In the genomic region with DNA sequence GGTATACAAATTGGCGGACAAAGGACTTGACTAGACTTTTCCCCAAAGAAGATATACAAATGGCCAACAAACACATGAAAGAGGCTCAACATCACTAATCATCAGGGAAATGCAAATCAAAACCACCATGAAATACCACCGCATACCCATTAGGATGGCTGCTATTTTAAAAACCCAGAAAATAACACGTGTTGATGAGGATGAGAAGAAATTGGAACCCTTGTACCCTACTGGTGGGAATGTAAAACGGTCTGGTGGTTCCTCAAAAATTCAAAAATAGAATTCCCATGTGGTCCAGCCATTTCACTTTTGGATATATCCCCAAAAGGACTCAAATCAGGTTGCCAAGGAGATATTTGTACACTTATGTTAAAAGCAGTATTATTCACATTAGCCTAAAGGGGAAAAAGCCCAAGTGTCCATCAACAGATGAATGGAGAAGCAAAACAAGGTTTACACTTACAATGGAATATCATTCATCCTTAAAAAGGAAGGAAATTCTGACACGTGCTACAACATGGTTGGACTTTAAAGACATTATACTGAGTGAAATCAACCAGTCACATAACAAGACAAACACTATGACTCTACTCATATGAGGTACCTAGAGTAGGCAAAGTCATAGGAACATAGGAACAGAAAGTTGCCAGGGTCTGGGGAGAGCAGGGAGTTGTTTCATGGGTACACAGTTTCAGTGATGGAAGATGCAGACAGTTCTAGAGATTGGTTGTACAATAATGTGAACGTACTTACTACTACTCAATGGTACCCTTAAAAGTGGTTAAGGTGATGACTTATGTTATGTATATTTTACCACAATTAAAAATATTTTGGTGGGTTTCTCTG, we compare ENCODE assay signal across 32 cellular contexts. TPM values are rescaled to one million over a fixed set of nuclear protein-coding genes. Genes with fewer than 3 reads are reported as not detected.
DNase-seq lines count a peak whose midpoint lies in the region; ATAC-seq and TF ChIP-seq lines count a peak whose summit lies in the region.
"Had no signal": no experiment of that assay in that cellular context is flagged by ENCODE, and none has a peak within 500 bp of the region (broad histone marks: within the 10 kb centered on the region; RNA-seq: fewer than 3 reads in every experiment).

No MANE protein-coding gene starts in this region.

- H3K27me3 ChIP-seq in Loucy (ENCODE audit: insufficient read depth, low read length, poor library complexity, severe bottlenecking) (no peaks in the 10 kb centered on the region), neuronal stem cell (ENCODE audit: control insufficient read depth in 3 of 3, insufficient read depth in 3 of 3, low read depth in 1 of 3, low read length in 3 of 3) (peaks cover 0 to 32% (median 0%) of the 10 kb centered on the region in 3 experiments)
- H3K27me3 ChIP-seq: adrenal gland, body of pancreas, ovary, SJSA1 had no signal

- no peak overlapping the region for H3K18ac ChIP-seq in neuronal stem cell (ENCODE audit: low read length)

- H3K9me3 Mint-ChIP-seq in endothelial cell (ENCODE audit: unreplicated experiment), result no peaks in the 10 kb centered on the region
- H3K9me3 Mint-ChIP-seq: activated CD8-positive, alpha-beta T cell treated with anti-CD3 and anti-CD28 coated beads for 36 hours; activated naive CD4-positive, alpha-beta T cell treated with anti-CD3 and anti-CD28 coated beads, Interleukin-2, amount 10 ng/mL, durations not matched to agents 7 days and 5 days; activated T-helper 1 cell treated with anti-CD3 and anti-CD28 coated beads, Interleukin-12 subunit alpha, Interleukin-12 subunit beta, Interleukin-2, Interleukin-4 antibody, amounts not matched to agents 30 ng/mL and 10 ng/mL and 1 ng/mL, durations not matched to agents 14 hours and 24 hours and 36 hours; natural killer cell had no signal

- H4K8ac ChIP-seq in neuronal stem cell (ENCODE audit: low read depth, low read length), result no peak overlapping the region

- H3K4ac ChIP-seq in neuronal stem cell (ENCODE audit: low read length), result no peak overlapping the region

- peaks cover 44% of the 10 kb centered on the region for H3K4me1 Mint-ChIP-seq in endothelial cell (ENCODE audit: unreplicated experiment)
- H3K4me1 Mint-ChIP-seq: activated CD4-positive, alpha-beta T cell treated with anti-CD3 and anti-CD28 coated beads for 36 hours; activated naive CD4-positive, alpha-beta T cell treated with anti-CD3 and anti-CD28 coated beads, Interleukin-2, amount 10 ng/mL, durations not matched to agents 7 days and 5 days had no signal

- H3K79me1 ChIP-seq in neuronal stem cell (ENCODE audit: low read depth, low read length), result no peaks in the 10 kb centered on the region

- no peaks in the 10 kb centered on the region for H3K79me2 ChIP-seq in Loucy (ENCODE audit: insufficient read depth, low read length)

- TF ChIP-seq CTCF in AG10803 (conservative IDR thresholded peaks at IDR 0.05; ENCODE audit: low read length) (peak; percentile 24; the same call in 1 of the 2 replicates), Loucy (conservative IDR thresholded peaks at IDR 0.05; ENCODE audit: low read length) (no peak), endothelial cell (IDR thresholded peaks at IDR 0.05; ENCODE audit: unreplicated experiment) (no peak)

- peaks cover 3% of the 10 kb centered on the region for H3K27me3 Mint-ChIP-seq in endothelial cell (ENCODE audit: unreplicated experiment)
- H3K27me3 Mint-ChIP-seq: activated CD4-positive, alpha-beta T cell treated with anti-CD3 and anti-CD28 coated beads for 36 hours; activated CD8-positive, alpha-beta T cell treated with anti-CD3 and anti-CD28 coated beads for 36 hours had no signal

- H2AK5ac ChIP-seq in neuronal stem cell (ENCODE audit: low read depth, low read length), result no peak overlapping the region

- H4K91ac ChIP-seq in neuronal stem cell (ENCODE audit: low read depth, low read length, poor library complexity), result no peak overlapping the region

- H2BK120ac ChIP-seq in neuronal stem cell (ENCODE audit: low read depth, low read length), result no peak overlapping the region

- ATAC-seq in GM21737 (IDR thresholded peaks at IDR 0.05; ENCODE audit: unreplicated experiment) (no peak), GM19035 (IDR thresholded peaks at IDR 0.05; ENCODE audit: unreplicated experiment) (no peak)
- ATAC-seq: activated CD4-positive, alpha-beta T cell treated with anti-CD3 and anti-CD28 coated beads for 36 hours; activated CD8-positive, alpha-beta T cell treated with anti-CD3 and anti-CD28 coated beads for 36 hours; body of pancreas; natural killer cell; stimulated activated naive CD8-positive, alpha-beta T cell treated with anti-CD3 and anti-CD28 coated beads, Interleukin-15, Interleukin-2, amounts not matched to agents 100 U/mL and 50 U/mL, for 24 hours had no signal

- H3K27ac ChIP-seq in neuronal stem cell (replicated peaks; ENCODE audit: low read length), result no peak overlapping the region
- H3K27ac ChIP-seq: adrenal gland, ovary, SJSA1, VCaP had no signal

- H3K14ac ChIP-seq in neuronal stem cell (ENCODE audit: low read length), result no peak overlapping the region

- H3K4me1 ChIP-seq in Loucy (ENCODE audit: insufficient read depth, low read length, poor library complexity, severe bottlenecking), result peaks cover 21% of the 10 kb centered on the region
- H3K4me1 ChIP-seq in neuronal stem cell (ENCODE audit: control insufficient read depth in 2 of 2, insufficient read depth in 1 of 2, low read depth in 1 of 2, low read length in 2 of 2), result no peaks in the 10 kb centered on the region

- H2BK12ac ChIP-seq in neuronal stem cell (ENCODE audit: low read length), result no peak overlapping the region

- H3K4me3 Mint-ChIP-seq in endothelial cell (ENCODE audit: unreplicated experiment), result peak overlapping the region; percentile 8
- H3K4me3 Mint-ChIP-seq: activated CD4-positive, alpha-beta T cell treated with anti-CD3 and anti-CD28 coated beads for 36 hours; activated CD8-positive, alpha-beta T cell treated with anti-CD3 and anti-CD28 coated beads for 36 hours; activated naive CD4-positive, alpha-beta T cell treated with anti-CD3 and anti-CD28 coated beads, Interleukin-2, amount 10 ng/mL, durations not matched to agents 7 days and 5 days; activated T-helper 1 cell treated with anti-CD3 and anti-CD28 coated beads, Interleukin-12 subunit alpha, Interleukin-12 subunit beta, Interleukin-2, Interleukin-4 antibody, amounts not matched to agents 30 ng/mL and 10 ng/mL and 1 ng/mL, durations not matched to agents 14 hours and 24 hours and 36 hours; natural killer cell had no signal

- H3F3A ChIP-seq in Loucy (ENCODE audit: low read depth), result no peaks in the 10 kb centered on the region

- no peak overlapping the region for H3K23ac ChIP-seq in neuronal stem cell (ENCODE audit: low read depth, low read length, poor library complexity)

- H2BK15ac ChIP-seq in neuronal stem cell (ENCODE audit: low read length), result no peak overlapping the region

- H3K36me3 Mint-ChIP-seq in endothelial cell (ENCODE audit: low read depth, unreplicated experiment), result peaks cover 45% of the 10 kb centered on the region
- H3K36me3 Mint-ChIP-seq: activated naive CD4-positive, alpha-beta T cell treated with anti-CD3 and anti-CD28 coated beads, Interleukin-2, amount 10 ng/mL, durations not matched to agents 7 days and 5 days; natural killer cell had no signal

- WGBS in neuronal stem cell (ENCODE audit: extremely low coverage in 2 of 2, insufficient read length in 2 of 2, insufficient replicate concordance in 1 of 2), 2 donors, result no CpG with 5 or more reads among the region's 6 CpGs

- DNase-seq in AG10803 (ENCODE audit: low read depth) (peak; percentile 29), endothelial cell (ENCODE audit: low spot score) (no peak), neuronal stem cell (ENCODE audit: low spot score) (no peak), putamen (ENCODE audit: low spot score) (no peak), NCI-H345 treated with DMSO at 0.1 percent for 48 hours (lab: John Stamatoyannopoulos, UW; ENCODE audit: unreplicated experiment) (no peak)
- DNase-seq: ACHN; activated CD4-positive, alpha-beta T cell treated with anti-CD3 and anti-CD28 coated beads for 36 hours; activated CD8-positive, alpha-beta memory T cell treated with anti-CD3 and anti-CD28 coated beads, Interleukin-2, amount 50 U/mL, for 48 hours; activated CD8-positive, alpha-beta T cell treated with anti-CD3 and anti-CD28 coated beads for 36 hours; activated naive CD4-positive, alpha-beta T cell treated with anti-CD3 and anti-CD28 coated beads, Interleukin-2, amount 10 ng/mL, durations not matched to agents 7 days and 5 days; adrenal gland; body of pancreas; C1 segment of cervical spinal cord; Calu3; DMS79; natural killer cell; NCI-H1048; NCI-H1694 treated with DMSO at 0.1 percent for 48 hours; NCI-H82; retina; RPMI8226; stimulated activated naive CD8-positive, alpha-beta T cell treated with anti-CD3 and anti-CD28 coated beads, Interleukin-15, Interleukin-2, amounts not matched to agents 100 U/mL and 50 U/mL, for 24 hours; T-helper 9 cell had no signal

- H3K9ac ChIP-seq in Loucy (ENCODE audit: low read depth, low read length, poor library complexity, severe bottlenecking) (no peak overlapping the region), neuronal stem cell (ENCODE audit: low read depth, low read length, poor library complexity) (no peak overlapping the region)

- peak overlapping the region; percentile 70 for H2AFZ ChIP-seq in Loucy (ENCODE audit: low read length)
- peak overlapping the region; percentile 18 for H2AFZ ChIP-seq in neuronal stem cell (ENCODE audit: low read length)

- H3K27ac Mint-ChIP-seq in endothelial cell (ENCODE audit: unreplicated experiment), result no peak overlapping the region
- H3K27ac Mint-ChIP-seq: activated CD4-positive, alpha-beta T cell treated with anti-CD3 and anti-CD28 coated beads for 36 hours; activated CD8-positive, alpha-beta T cell treated with anti-CD3 and anti-CD28 coated beads for 36 hours; activated naive CD4-positive, alpha-beta T cell treated with anti-CD3 and anti-CD28 coated beads, Interleukin-2, amount 10 ng/mL, durations not matched to agents 7 days and 5 days; activated T-helper 1 cell treated with anti-CD3 and anti-CD28 coated beads, Interleukin-12 subunit alpha, Interleukin-12 subunit beta, Interleukin-2, Interleukin-4 antibody, amounts not matched to agents 30 ng/mL and 10 ng/mL and 1 ng/mL, durations not matched to agents 14 hours and 24 hours and 36 hours; natural killer cell had no signal

- no peak overlapping the region for H2BK5ac ChIP-seq in neuronal stem cell (ENCODE audit: low read length)

- H3K4me3 ChIP-seq in AG10803 (ENCODE audit: low read length) (no peak overlapping the region), Loucy (ENCODE audit: low read length, poor library complexity, severe bottlenecking) (no peak overlapping the region), neuronal stem cell (ENCODE audit: low read length in 2 of 2) (no peak overlapping the region)
- H3K4me3 ChIP-seq: adrenal gland, body of pancreas, ovary, SJSA1, smooth muscle cell had no signal

- H3K36me3 ChIP-seq in Loucy (ENCODE audit: insufficient read depth, low read length) (no peaks in the 10 kb centered on the region), neuronal stem cell (replicated peaks in 1 of 2; ENCODE audit: control insufficient read depth in 2 of 2, insufficient read depth in 2 of 2, low read length in 2 of 2) (no peaks in the 10 kb centered on the region)
- H3K36me3 ChIP-seq: adrenal gland, ovary, SJSA1 had no signal

- H4K20me1 ChIP-seq in Loucy (ENCODE audit: insufficient read depth, low read length, poor library complexity, severe bottlenecking), result no peaks in the 10 kb centered on the region

- no peaks in the 10 kb centered on the region for H3K9me2 ChIP-seq in Loucy (replicated peaks; ENCODE audit: low read depth, low read length)

- H3K4me2 ChIP-seq in Loucy (ENCODE audit: low read depth, low read length, poor library complexity, severe bottlenecking), result no peak overlapping the region
- no peak overlapping the region for H3K4me2 ChIP-seq in neuronal stem cell (ENCODE audit: insufficient read depth, low read length, poor library complexity, severe bottlenecking)
- H3K4me2 ChIP-seq: smooth muscle cell had no signal

- no peaks in the 10 kb centered on the region for H3K9me3 ChIP-seq in Loucy (ENCODE audit: insufficient read depth, low read depth, low read length)
- no peaks in the 10 kb centered on the region for H3K9me3 ChIP-seq in neuronal stem cell (replicated peaks in 1 of 2; ENCODE audit: control insufficient read depth in 2 of 2, insufficient read depth in 1 of 2, low read depth in 1 of 2, low read length in 2 of 2)
- H3K9me3 ChIP-seq: adrenal gland, body of pancreas, ovary, SJSA1 had no signal

RNA-seq across cellular contexts. Expression of gene CD34, which starts 17.0 kb away (rescaled TPM):
- 277 TPM for total RNA-seq in endothelial cell (ENCODE audit: unreplicated experiment)
- polyA plus RNA-seq in neuronal stem cell (2013, experiment 1 of 2), result 0.45 TPM
- polyA plus RNA-seq in neuronal stem cell (2013, experiment 2 of 2), result 0.43 TPM
- total RNA-seq: activated T-helper 1 cell treated with anti-CD3 and anti-CD28 coated beads, Interleukin-12 subunit alpha, Interleukin-12 subunit beta, Interleukin-2, Interleukin-4 antibody, amounts not matched to agents 30 ng/mL and 10 ng/mL and 1 ng/mL, durations not matched to agents 14 hours and 24 hours and 36 hours; NCI-H460; smooth muscle cell had no signal
- polyA plus RNA-seq: smooth muscle cell had no signal
